Comparison of ENCODE assay signal across 17 cellular contexts in the genomic region with DNA sequence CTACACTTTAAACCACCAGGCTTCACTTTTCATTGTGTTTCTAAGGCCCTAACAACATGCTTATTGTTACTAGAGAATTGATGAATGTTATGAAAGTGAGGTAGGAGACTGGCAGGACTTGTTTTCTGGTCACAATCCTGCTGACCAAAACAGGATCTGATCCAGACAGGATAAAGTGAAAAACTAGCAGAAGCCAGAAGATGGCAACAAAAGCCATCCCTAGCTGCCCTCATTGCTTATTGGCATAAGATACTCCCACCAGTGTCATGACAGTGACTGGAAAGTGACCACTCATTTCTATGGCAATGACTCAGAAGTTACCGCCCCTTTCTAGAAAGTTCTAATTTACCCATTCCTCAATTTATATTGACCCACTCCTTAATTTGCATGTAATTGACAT. TPM values are rescaled to one million over a fixed set of nuclear protein-coding genes. Genes with fewer than 3 reads are reported as not detected.
"Had no signal": no experiment of that assay in that cellular context is flagged by ENCODE, and none has a peak within 500 bp of the region (broad histone marks: within the 10 kb centered on the region; RNA-seq: fewer than 3 reads in every experiment).

No MANE protein-coding gene starts in this region.

- ATAC-seq: effector memory CD8-positive, alpha-beta T cell; left colon; T-helper 17 cell had no signal

- H3K9me3 Mint-ChIP-seq: activated naive CD8-positive, alpha-beta T cell treated with anti-CD3 and anti-CD28 coated beads for 36 hours; effector memory CD8-positive, alpha-beta T cell; neural crest cell had no signal

- H3K36me3 Mint-ChIP-seq: activated naive CD8-positive, alpha-beta T cell treated with anti-CD3 and anti-CD28 coated beads for 36 hours had no signal

- H3K4me3 ChIP-seq: ovary, tibial artery, uterus had no signal

- H3K36me3 ChIP-seq: brain microvascular endothelial cell, ovary, tibial artery, uterus had no signal

- H3K4me1 Mint-ChIP-seq: activated naive CD8-positive, alpha-beta T cell treated with anti-CD3 and anti-CD28 coated beads for 36 hours; neural crest cell had no signal

- H3K27ac ChIP-seq: brain microvascular endothelial cell, ovary, tibial artery, uterus had no signal

- H3K27ac Mint-ChIP-seq: activated naive CD8-positive, alpha-beta T cell treated with anti-CD3 and anti-CD28 coated beads for 36 hours; effector memory CD8-positive, alpha-beta T cell; T-helper 17 cell had no signal

- H3K9me3 ChIP-seq: ovary, tibial artery, uterus had no signal

- DNase-seq: activated effector memory CD4-positive, alpha-beta T cell treated with Interleukin-2 at 50 U/mL for 16 hours; activated naive CD8-positive, alpha-beta T cell treated with anti-CD3 and anti-CD28 coated beads for 36 hours; activated T-cell treated with anti-CD3 and anti-CD28 coated beads, Interleukin-2, amount 50 U/mL, for 1 hour; brain microvascular endothelial cell; effector memory CD8-positive, alpha-beta T cell; erythroblast; glutamatergic neuron; left colon; mesenchymal stem cell; ovary; retina; stimulated activated CD4-positive, alpha-beta T cell treated with anti-CD3 and anti-CD28 coated beads, Interleukin-15, amount 100 ng/mL, for 24 hours; stimulated activated CD4-positive, alpha-beta T cell treated with anti-CD3 and anti-CD28 coated beads, Interleukin-4, amount 100 ng/mL, for 24 hours; T-helper 17 cell; tibial artery; uterus had no signal

- H3K4me3 Mint-ChIP-seq: activated naive CD8-positive, alpha-beta T cell treated with anti-CD3 and anti-CD28 coated beads for 36 hours; effector memory CD8-positive, alpha-beta T cell; neural crest cell; T-helper 17 cell had no signal

- H3K27me3 ChIP-seq: brain microvascular endothelial cell, ovary, tibial artery, uterus had no signal

- H3K4me1 ChIP-seq: tibial artery, uterus had no signal

RNA-seq across cellular contexts. Expression of a gene that starts 29.9 kb away (rescaled TPM):
- total RNA-seq: activated naive CD8-positive, alpha-beta T cell treated with anti-CD3 and anti-CD28 coated beads for 36 hours; left colon; neural crest cell; T-helper 17 cell had no signal

RNA-seq across cellular contexts. Expression of a gene that starts 51.8 kb away (rescaled TPM):
- total RNA-seq: activated naive CD8-positive, alpha-beta T cell treated with anti-CD3 and anti-CD28 coated beads for 36 hours; left colon; neural crest cell; T-helper 17 cell had no signal
- polyA plus RNA-seq: ovary had no signal
